Comparison of ENCODE assay signal across 22 cellular contexts in genomic region chr10:131089150-131089549, GRCh38.
DNase-seq lines count a peak whose midpoint lies in the region; ATAC-seq, FAIRE-seq and TF ChIP-seq lines count a peak whose summit lies in the region.
"Had no signal": no experiment of that assay in that cellular context is flagged by ENCODE, and none has a peak within 500 bp of the region (broad histone marks: within the 10 kb centered on the region; RNA-seq: fewer than 3 reads in every experiment).

No MANE protein-coding gene starts in this region.

- ATAC-seq in K562 (no peak), sciatic nerve (no peak)

- FAIRE-seq in K562 (lab: Jason Lieb, UNC), result no peak
- FAIRE-seq: D721Med, G401.6, GM12891, GM19239 had no signal

- no peak for DNase-seq in activated naive CD4-positive, alpha-beta T cell treated with anti-CD3 and anti-CD28 coated beads, Interleukin-2, amount 10 ng/mL, durations not matched to agents 7 days and 5 days
- no peak for DNase-seq in activated naive CD4-positive, alpha-beta T cell (lab: John Stamatoyannopoulos, UW)
- DNase-seq in K562 (ENCODE audit: extremely low read depth in 1 of 4, low spot score in 3 of 4) (no peak), osteoblast (ENCODE audit: insufficient read length, low spot score, missing footprints) (peak; percentile 53), testis (no peak), WERI-Rb-1 (no peak), sciatic nerve (ENCODE audit: low spot score) (no peak), COLO829 (ENCODE audit: low spot score) (no peak)
- DNase-seq: CD4-positive, CD25-positive, alpha-beta regulatory T cell; COR-L47; DMS153; DMS79 treated with DMSO at 0.1 percent for 48 hours; EL; GOT3; HCEC 1CT; HFFc6 had no signal

- H3K79me2 ChIP-seq in K562 (ENCODE audit: control insufficient read depth, insufficient read depth, low read length), result no peaks in the 10 kb centered on the region
- no peaks in the 10 kb centered on the region for H3K79me2 ChIP-seq in osteoblast (ENCODE audit: insufficient read depth, low read length)

- no TSS peak for BruUV-seq in K562 (replicated peaks; lab: Mats Ljungman, UMichigan)

- H3K36me3 Mint-ChIP-seq in activated naive CD4-positive, alpha-beta T cell treated with anti-CD3 and anti-CD28 coated beads, Interleukin-2, amount 10 ng/mL, durations not matched to agents 7 days and 5 days, result no peaks in the 10 kb centered on the region
- H3K36me3 Mint-ChIP-seq: CD4-positive, CD25-positive, alpha-beta regulatory T cell; IgD-negative memory B cell had no signal

- H3K4me3 ChIP-seq in K562 (no peak overlapping the region), osteoblast (ENCODE audit: insufficient read depth, low read length) (no peak overlapping the region), testis (peak overlapping the region; percentile 43 to 53), WERI-Rb-1 (ENCODE audit: low read depth, low read length) (no peak overlapping the region)

- CTCF ChIA-PET in activated naive CD4-positive, alpha-beta T cell treated with anti-CD3 and anti-CD28 coated beads, Interleukin-2, amount 10 ng/mL, durations not matched to agents 7 days and 5 days (lab: Charles Lee), result no interaction called here
- CTCF ChIA-PET in K562 (lab: Yijun Ruan, JAX; ENCODE audit: low intra/inter-chr PET ratio), result no interaction called here

- TF ChIP-seq RAD21 in K562 (CRISPR knock-in tag; conservative IDR thresholded peaks at IDR 0.05 in 1 of 2, IDR thresholded peaks at IDR 0.05 in 1 of 2), result no peak

- H2AFZ ChIP-seq in K562 (ENCODE audit: low read depth, low read length) (peak overlapping the region; percentile 76; the same call in 1 of the 2 replicates), osteoblast (ENCODE audit: low read length) (no peak overlapping the region)

- peaks cover 4% of the 10 kb centered on the region for H3K9me3 Mint-ChIP-seq in activated naive CD4-positive, alpha-beta T cell treated with anti-CD3 and anti-CD28 coated beads, Interleukin-2, amount 10 ng/mL, durations not matched to agents 7 days and 5 days

- H3K9me1 ChIP-seq in K562 (ENCODE audit: control insufficient read depth, insufficient read depth, low read length), result no peaks in the 10 kb centered on the region

- in situ Hi-C loops in K562 (cut with MboI), result no loop called here

- H3K9me3 ChIP-seq in K562 (replicated peaks; ENCODE audit: control insufficient read depth, insufficient read depth, low read depth, low read length) (no peaks in the 10 kb centered on the region), osteoblast (ENCODE audit: low read depth, low read length) (no peaks in the 10 kb centered on the region), testis (no peaks in the 10 kb centered on the region), WERI-Rb-1 (ENCODE audit: severe bottlenecking) (peaks cover 3% of the 10 kb centered on the region)

- TF ChIP-seq POLR2A in K562 (conservative IDR thresholded peaks at IDR 0.05) (no peak), testis (IDR thresholded peaks at IDR 0.05) (no peak)

- no peaks in the 10 kb centered on the region for H3K36me3 ChIP-seq in K562 (ENCODE audit: control insufficient read depth, insufficient read depth, low read length)
- H3K36me3 ChIP-seq in osteoblast (ENCODE audit: insufficient read depth, low read length), result no peaks in the 10 kb centered on the region
- no peaks in the 10 kb centered on the region for H3K36me3 ChIP-seq in testis (ENCODE audit: low read depth, missing control alignments)
- H3K36me3 ChIP-seq in WERI-Rb-1, result no peaks in the 10 kb centered on the region

- no peaks in the 10 kb centered on the region for H4K20me1 ChIP-seq in K562 (replicated peaks; ENCODE audit: control insufficient read depth, insufficient read depth, low read length)
- H4K20me1 ChIP-seq in osteoblast (ENCODE audit: insufficient read depth, low read length), result no peaks in the 10 kb centered on the region

- WGBS in K562 (ENCODE audit: insufficient coverage, low coverage, missing lambda C conversion rate), result no CpG with 5 or more reads among the region's 21 CpGs
- 65 to 85% methylated on average over 7 to 21 of the region's 21 CpGs for WGBS in testis, 2 donors

- H3K27me3 ChIP-seq in K562 (ENCODE audit: control insufficient read depth in 2 of 2, insufficient read depth in 2 of 2, low read length in 2 of 2) (peaks cover 0 to 19% of the 10 kb centered on the region in 2 experiments; a peak in 4 of 5 replicates), osteoblast (ENCODE audit: insufficient read depth, low read length) (no peaks in the 10 kb centered on the region), testis (no peaks in the 10 kb centered on the region), WERI-Rb-1 (ENCODE audit: insufficient read depth, low read depth, severe bottlenecking) (no peaks in the 10 kb centered on the region)

- no peak for TF ChIP-seq EP300 in K562 (IDR thresholded peaks at IDR 0.05; ENCODE audit: low read length)

- POLR2A ChIA-PET in K562 (lab: Yijun Ruan, JAX), result interaction anchor here (1.0 kb wide), 1 partner anchor 13 kb away, joined by 3 read pairs; no protein-coding TSS in a partner anchor

- peaks cover 19% of the 10 kb centered on the region for H3K4me1 Mint-ChIP-seq in activated naive CD4-positive, alpha-beta T cell treated with anti-CD3 and anti-CD28 coated beads, Interleukin-2, amount 10 ng/mL, durations not matched to agents 7 days and 5 days
- H3K4me1 Mint-ChIP-seq: CD4-positive, CD25-positive, alpha-beta regulatory T cell; IgD-negative memory B cell had no signal

- TF ChIP-seq CTCF in K562 (IDR thresholded peaks at IDR 0.05 in 2 of 3, conservative IDR thresholded peaks at IDR 0.05 in 1 of 3; ENCODE audit: insufficient read depth in 2 of 3, low read depth in 1 of 3, low read length in 3 of 3) (no peak), osteoblast (IDR thresholded peaks at IDR 0.05; ENCODE audit: extremely low read depth, low read depth, low read length) (no peak), testis (IDR thresholded peaks at IDR 0.05) (no peak), WERI-Rb-1 (IDR thresholded peaks at IDR 0.05; ENCODE audit: low read depth, low read length) (no peak)

- no peaks in the 10 kb centered on the region for H3K27me3 Mint-ChIP-seq in activated naive CD4-positive, alpha-beta T cell treated with anti-CD3 and anti-CD28 coated beads, Interleukin-2, amount 10 ng/mL, durations not matched to agents 7 days and 5 days
- H3K27me3 Mint-ChIP-seq: CD4-positive, CD25-positive, alpha-beta regulatory T cell; IgD-negative memory B cell had no signal

- H3K27ac ChIP-seq in K562 (ENCODE audit: extremely low read depth, low read depth, low read length) (no peak overlapping the region), osteoblast (ENCODE audit: low read depth, low read length) (no peak overlapping the region), testis (no peak overlapping the region), WERI-Rb-1 (no peak overlapping the region)
- H3K27ac ChIP-seq: 22Rv1 had no signal

- no peak overlapping the region for H3K9ac ChIP-seq in K562 (ENCODE audit: insufficient read depth in 1 of 2, low read depth in 2 of 2, low read length in 2 of 2)

- no peak overlapping the region for H3K4me2 ChIP-seq in K562 (ENCODE audit: insufficient read depth, low read length)
- H3K4me2 ChIP-seq in osteoblast (ENCODE audit: insufficient read depth, low read length), result no peak overlapping the region

- intact Hi-C loops in K562 (cut with micrococcal nuclease) (no loop called here), testis (cut with DNase I; ENCODE audit: low total_unique reads) (no loop called here), sciatic nerve (cut with DNase I) (no loop called here)

- peak overlapping the region; percentile 19 for H3K27ac Mint-ChIP-seq in activated naive CD4-positive, alpha-beta T cell treated with anti-CD3 and anti-CD28 coated beads, Interleukin-2, amount 10 ng/mL, durations not matched to agents 7 days and 5 days
- H3K27ac Mint-ChIP-seq: CD4-positive, CD25-positive, alpha-beta regulatory T cell; HFFc6; IgD-negative memory B cell had no signal

- H3K4me1 ChIP-seq in K562 (replicated peaks in 1 of 2; ENCODE audit: control insufficient read depth in 2 of 2, insufficient read depth in 2 of 2, low read length in 2 of 2) (no peaks in the 10 kb centered on the region; a peak in 1 of 5 replicates), osteoblast (ENCODE audit: insufficient read depth, low read length) (no peaks in the 10 kb centered on the region), testis (peaks cover 6% of the 10 kb centered on the region)

- no peak overlapping the region for H3K4me3 Mint-ChIP-seq in activated naive CD4-positive, alpha-beta T cell treated with anti-CD3 and anti-CD28 coated beads, Interleukin-2, amount 10 ng/mL, durations not matched to agents 7 days and 5 days
- H3K4me3 Mint-ChIP-seq: CD4-positive, CD25-positive, alpha-beta regulatory T cell; HFFc6; IgD-negative memory B cell had no signal

TF ChIP-seq in K562, 482 proteins besides CTCF, POLR2A, EP300 and RAD21:
- TF ChIP-seq PRPF4 (IDR thresholded peaks at IDR 0.05; ENCODE audit: insufficient read depth, low read depth, low read length, poor library complexity, severe bottlenecking) (no peak), MTF1 (CRISPR knock-in tag; IDR thresholded peaks at IDR 0.05; ENCODE audit: borderline replicate concordance) (no peak), NELFE (IDR thresholded peaks at IDR 0.05; ENCODE audit: insufficient read depth, insufficient read length) (no peak), MTA1 (IDR thresholded peaks at IDR 0.05; ENCODE audit: borderline replicate concordance) (no peak), COPS2 (conservative IDR thresholded peaks at IDR 0.05) (no peak), E2F8 (IDR thresholded peaks at IDR 0.05; ENCODE audit: low read depth, partially characterized antibody) (no peak)

Comparison
In these comparisons a context has a peak if more than half of its experiments do, and no peak if none do; other contexts are left out.
1. H3K4me3 ChIP-seq: peak in testis (2 of 2); none in K562 (single experiment), osteoblast (single experiment) and WERI-Rb-1 (single experiment).